In genomic region chr1:16251381-16251780, GRCh38 we compare ENCODE assay signal across 28 cellular contexts. TPM values are rescaled to one million over a fixed set of nuclear protein-coding genes. Genes with fewer than 3 reads are reported as not detected.
A peak's percentile ranks its signal among the peaks of the same experiment; 100 is the strongest.
DNase-seq lines count a peak whose midpoint lies in the region; ATAC-seq, FAIRE-seq and TF ChIP-seq lines count a peak whose summit lies in the region.
"Had no signal": no experiment of that assay in that cellular context is flagged by ENCODE, and none has a peak within 500 bp of the region (broad histone marks: within the 10 kb centered on the region; RNA-seq: fewer than 3 reads in every experiment).

No MANE protein-coding gene starts in this region.

- TF ChIP-seq CTCF in left ventricle myocardium inferior (IDR thresholded peaks at IDR 0.05; ENCODE audit: borderline replicate concordance) (no peak), esophagus muscularis mucosa (IDR thresholded peaks at IDR 0.05) (no peak), stomach (IDR thresholded peaks at IDR 0.05) (no peak), uterus (IDR thresholded peaks at IDR 0.05) (no peak)

- H3K27ac ChIP-seq in left ventricle myocardium inferior (replicated peaks) = peak overlapping the region; percentile 90
- H3K27ac ChIP-seq in esophagus muscularis mucosa (replicated peaks in 1 of 4) = peak overlapping the region; percentile 78 to 85 (median 80)
- peak overlapping the region in 4 of 5 donors; percentile 73 to 86 (median 80) for H3K27ac ChIP-seq in stomach
- H3K27ac ChIP-seq in uterus = peak overlapping the region; percentile 90 to 95
- H3K27ac ChIP-seq in small intestine (ENCODE audit: low read depth in 1 of 2, low read length in 1 of 2) = peak overlapping the region in 1 of 2 donors; percentile 62
- H3K27ac ChIP-seq: C4-2B had no signal

- H3K4me1 ChIP-seq in left ventricle myocardium inferior (peaks cover 96% of the 10 kb centered on the region), esophagus muscularis mucosa (peaks cover 50 to 73% (median 59%) of the 10 kb centered on the region in 4 donors), stomach (peaks cover 41 to 60% (median 50%) of the 10 kb centered on the region in 4 donors), uterus (peaks cover 23 to 25% of the 10 kb centered on the region in 2 donors), small intestine (ENCODE audit: control insufficient read depth in 2 of 2, insufficient read depth in 1 of 2, low read depth in 1 of 2, low read length in 1 of 2) (peaks cover 0 to 6% of the 10 kb centered on the region in 2 donors)

- WGBS in esophagus muscularis mucosa = 94% methylated on average over 10 of the region's 10 CpGs
- WGBS in stomach, 5 donors = 67 to 76% (median 73%) methylated on average over 10 of the region's 10 CpGs
- WGBS in small intestine, 3 donors = 34 to 74% (median 50%) methylated on average over 10 of the region's 10 CpGs

- FAIRE-seq in small intestine (lab: Jason Lieb, UNC) = no peak
- FAIRE-seq: astrocyte, HepG2, keratinocyte, TTC549 had no signal

- TF ChIP-seq POLR2A in esophagus muscularis mucosa (IDR thresholded peaks at IDR 0.05; ENCODE audit: low read depth) = no peak
- no peak for TF ChIP-seq POLR2A in stomach (IDR thresholded peaks at IDR 0.05)
- TF ChIP-seq POLR2A in uterus (IDR thresholded peaks at IDR 0.05) = no peak

- intact Hi-C loops in left ventricle myocardium inferior (cut with micrococcal nuclease) = no loop called here
- intact Hi-C loops in left cardiac atrium (cut with DNase I) = no loop called here
- intact Hi-C loops in esophagus muscularis mucosa (cut with DNase I) = no loop called here
- intact Hi-C loops in stomach (cut with DNase I; ENCODE audit: low total_unique reads) = loop anchor here (10.0 kb wide), 1 partner anchor 93 kb away; no protein-coding TSS in a partner anchor
- intact Hi-C loops in uterus (cut with DNase I; ENCODE audit: low total_unique reads) = no loop called here

- H3K36me3 ChIP-seq in left ventricle myocardium inferior (peaks cover 50% of the 10 kb centered on the region), esophagus muscularis mucosa (peaks cover 16 to 61% (median 61%) of the 10 kb centered on the region in 4 donors), stomach (peaks cover 33 to 66% (median 64%) of the 10 kb centered on the region in 4 donors), uterus (no peaks in the 10 kb centered on the region), small intestine (ENCODE audit: control insufficient read depth in 2 of 2, insufficient read depth in 2 of 2, low read length in 2 of 2) (peaks cover 9 to 12% of the 10 kb centered on the region in 2 donors)

- H3K27me3 ChIP-seq in left ventricle myocardium inferior (ENCODE audit: low read depth) (no peaks in the 10 kb centered on the region), esophagus muscularis mucosa (no peaks in the 10 kb centered on the region), stomach (no peaks in the 10 kb centered on the region), uterus (no peaks in the 10 kb centered on the region), small intestine (ENCODE audit: control insufficient read depth in 2 of 2, insufficient read depth in 2 of 2, low read length in 2 of 2) (no peaks in the 10 kb centered on the region)
- H3K27me3 ChIP-seq: dorsolateral prefrontal cortex had no signal

- no peak for DNase-seq in left ventricle myocardium inferior
- DNase-seq in left cardiac atrium = no peak
- DNase-seq in esophagus muscularis mucosa (ENCODE audit: extremely low spot score) = no peak
- DNase-seq in stomach = no peak
- DNase-seq in uterus = no peak
- DNase-seq in NCI-H2227 (lab: John Stamatoyannopoulos, UW; ENCODE audit: unreplicated experiment) = no peak
- no peak for DNase-seq in T1000 (lab: John Stamatoyannopoulos, UW)
- no peak for DNase-seq in small intestine
- DNase-seq: activated CD4-positive, alpha-beta T cell treated with anti-CD3 and anti-CD28 coated beads, Interleukin-2, amount 50 U/mL, for 48 hours; DMS79; GDM1; H7; Kasumi-1; NCI-H1694; NCI-H2171; NCI-H524 treated with DMSO at 0.1 percent for 48 hours; nephron progenitor cell; stimulated activated CD4-positive, alpha-beta T cell treated with anti-CD3 and anti-CD28 coated beads, Interleukin-4, amount 100 ng/mL, for 4 hours; stimulated activated naive CD4-positive, alpha-beta T cell; T-helper 1 cell; trophoblast cell had no signal

- TF ChIP-seq EP300 in esophagus muscularis mucosa (IDR thresholded peaks at IDR 0.05) (no peak), stomach (IDR thresholded peaks at IDR 0.05) (no peak)

- ATAC-seq in left cardiac atrium = no peak
- ATAC-seq: activated CD4-positive, CD25-positive, alpha-beta regulatory T cell treated with anti-CD3 and anti-CD28 coated beads, Interleukin-2, amount 50 U/mL, for 24 hours; HepG2 had no signal

- H3K4me3 ChIP-seq in left ventricle myocardium inferior = no peak overlapping the region
- H3K4me3 ChIP-seq in esophagus muscularis mucosa = no peak overlapping the region
- no peak overlapping the region for H3K4me3 ChIP-seq in stomach
- no peak overlapping the region for H3K4me3 ChIP-seq in uterus
- H3K4me3 ChIP-seq in small intestine (ENCODE audit: low read depth in 1 of 2, low read length in 2 of 2) = no peak overlapping the region
- H3K4me3 ChIP-seq: dorsolateral prefrontal cortex had no signal

- no peaks in the 10 kb centered on the region for H3K9me3 ChIP-seq in left ventricle myocardium inferior (replicated peaks)
- H3K9me3 ChIP-seq in esophagus muscularis mucosa = no peaks in the 10 kb centered on the region
- no peaks in the 10 kb centered on the region for H3K9me3 ChIP-seq in stomach
- no peaks in the 10 kb centered on the region for H3K9me3 ChIP-seq in uterus
- no peaks in the 10 kb centered on the region for H3K9me3 ChIP-seq in small intestine (ENCODE audit: control insufficient read depth, low read depth)

RNA-seq across cellular contexts. Expression of gene CPLANE2, which starts 14.4 kb away (rescaled TPM):
- total RNA-seq in left ventricle myocardium inferior (9.7 TPM), left cardiac atrium (1 to 10 TPM; 4.7 to 7.2 TPM), esophagus muscularis mucosa (10 to 100 TPM in 2 of 4 donors, 1 to 10 TPM in 2; 7.5 to 26.0 (median 12.2) TPM), stomach (10 to 100 TPM in 1 of 5 donors, 1 to 10 TPM in 2, under 1 TPM in 1, not detected in 1; 0.45 to 18.8 (median 2.7) TPM), uterus (1 to 10 TPM; 5.1 to 7.4 (median 5.5) TPM)
- polyA plus RNA-seq in stomach (1 to 10 TPM; 1.8 to 3.4 (median 2.3) TPM), small intestine (1 to 10 TPM; 1.6 to 6.8 (median 2.0) TPM)

RNA-seq across cellular contexts. Expression of gene ARHGEF19, which starts 38.9 kb away (rescaled TPM):
- total RNA-seq in left ventricle myocardium inferior (2.2 TPM), left cardiac atrium (1 to 10 TPM; 2.1 to 4.7 TPM), esophagus muscularis mucosa (1 to 10 TPM; 3.3 to 4.6 (median 3.9) TPM), stomach (10 to 100 TPM in 2 of 5 donors, 1 to 10 TPM in 3; 3.5 to 17.4 (median 8.1) TPM), uterus (10 to 100 TPM in 2 of 4 donors, 1 to 10 TPM in 2; 3.6 to 26.8 (median 12.2) TPM)
- polyA plus RNA-seq in stomach (10 to 100 TPM in 1 of 3 donors, 1 to 10 TPM in 2; 9.5 to 20.1 (median 9.5) TPM), small intestine (10 to 100 TPM in 1 of 3 donors, 1 to 10 TPM in 2; 2.2 to 10.4 (median 4.6) TPM)
